In genomic region chr12:57632898-57633825, GRCh38 we compare ENCODE assay signal across 8 cellular contexts. TPM values are rescaled to one million over a fixed set of nuclear protein-coding genes. Genes with fewer than 3 reads are reported as not detected.
DNase-seq lines count a peak whose midpoint lies in the region; ATAC-seq and TF ChIP-seq lines count a peak whose summit lies in the region.

B4GALNT1 (minus strand) TSS chr12:57633201; CDS start chr12:57632132, 1,069 bp downstream.

- H3K27ac ChIP-seq in HUES48 (ENCODE audit: low read depth, low read length) (no peak within 1 kb of the TSS), OCI-LY3 (ENCODE audit: low read length) (no peak within 1 kb of the TSS), fibroblast of lung (ENCODE audit: insufficient read depth, low read length) (no peak within 1 kb of the TSS), suprapubic skin (no peak within 1 kb of the TSS)

- H3K4me3 ChIP-seq in HUES48 (ENCODE audit: low read depth, low read length), result peak within 1 kb of the TSS; percentile 62
- peak within 1 kb of the TSS; percentile 88 for H3K4me3 ChIP-seq in OCI-LY3 (ENCODE audit: low read length)
- peak within 1 kb of the TSS in 3 of 4 experiments; percentile 50 to 60 (median 60) for H3K4me3 ChIP-seq in fibroblast of lung (replicated peaks in 1 of 4; ENCODE audit: control extremely low read depth in 1 of 4, insufficient read depth in 1 of 4, low read depth in 3 of 4, low read length in 4 of 4)
- peak within 1 kb of the TSS; percentile 57 for H3K4me3 ChIP-seq in suprapubic skin

- H3K27me3 ChIP-seq in HUES48 (ENCODE audit: control insufficient read depth, insufficient read depth, low read length) (peaks cover 70% of the 10 kb centered on the region), OCI-LY3 (ENCODE audit: low read depth, low read length) (no peaks in the 10 kb centered on the region), fibroblast of lung (ENCODE audit: control insufficient read depth, insufficient read depth, low read length) (peaks cover 11% of the 10 kb centered on the region), suprapubic skin (peaks cover 68% of the 10 kb centered on the region)

- peaks cover 40% of the 10 kb centered on the region for H3K27me3 Mint-ChIP-seq in activated T-cell treated with anti-CD3 and anti-CD28 coated beads, Interleukin-2, amount 50 U/mL, for 72 hours (ENCODE audit: low read depth)
- H3K27me3 Mint-ChIP-seq in natural killer cell (ENCODE audit: low read depth in 2 of 2), result peaks cover 38 to 54% of the 10 kb centered on the region in 2 donors

- H3K36me3 Mint-ChIP-seq in activated T-cell treated with anti-CD3 and anti-CD28 coated beads, Interleukin-2, amount 50 U/mL, for 72 hours (ENCODE audit: insufficient read depth in 2 of 2), result no peaks in the 10 kb centered on the region
- H3K36me3 Mint-ChIP-seq in natural killer cell, result no peaks in the 10 kb centered on the region

- peak within 1 kb of the TSS; percentile 86 for H3K4me3 Mint-ChIP-seq in activated T-cell treated with anti-CD3 and anti-CD28 coated beads, Interleukin-2, amount 50 U/mL, for 72 hours
- H3K4me3 Mint-ChIP-seq in natural killer cell, result peak within 1 kb of the TSS; percentile 79

- DNase-seq in COLO668 (lab: John Stamatoyannopoulos, UW; ENCODE audit: unreplicated experiment) (peak; percentile 69), fibroblast of lung (ENCODE audit: low read depth in 2 of 2) (peak; percentile 43 to 55), natural killer cell (peak; percentile 64), suprapubic skin (ENCODE audit: low spot score in 2 of 2) (peak; percentile 74 to 82)
- DNase-seq in activated T-cell treated with anti-CD3 and anti-CD28 coated beads, Interleukin-2, amount 50 U/mL, for 72 hours, result peak; percentile 76 to 81

- TF ChIP-seq POLR2A in suprapubic skin (IDR thresholded peaks at IDR 0.05), result no peak

- H3K9me3 ChIP-seq in HUES48 (ENCODE audit: control insufficient read depth, insufficient read depth, low read length), result no peaks in the 10 kb centered on the region
- no peaks in the 10 kb centered on the region for H3K9me3 ChIP-seq in OCI-LY3 (ENCODE audit: insufficient read depth, low read length)
- H3K9me3 ChIP-seq in fibroblast of lung (ENCODE audit: control insufficient read depth, insufficient read depth, low read depth, low read length), result no peaks in the 10 kb centered on the region
- no peaks in the 10 kb centered on the region for H3K9me3 ChIP-seq in suprapubic skin

- TF ChIP-seq CTCF in OCI-LY3 (IDR thresholded peaks at IDR 0.05; ENCODE audit: low read depth, low read length) (peak; percentile 70), fibroblast of lung (conservative IDR thresholded peaks at IDR 0.05 in 1 of 2, IDR thresholded peaks at IDR 0.05 in 1 of 2; ENCODE audit: low read depth in 1 of 2, low read length in 2 of 2) (peak; percentile 69 to 74), natural killer cell (IDR thresholded peaks at IDR 0.05) (peak; percentile 88), suprapubic skin (IDR thresholded peaks at IDR 0.05) (peak; percentile 59 to 95)

- no peaks in the 10 kb centered on the region for H3K9me3 Mint-ChIP-seq in activated T-cell treated with anti-CD3 and anti-CD28 coated beads, Interleukin-2, amount 50 U/mL, for 72 hours
- no peaks in the 10 kb centered on the region for H3K9me3 Mint-ChIP-seq in natural killer cell

- ATAC-seq in GM19452 (IDR thresholded peaks at IDR 0.05; ENCODE audit: unreplicated experiment) (peak; percentile 83), natural killer cell (peak; percentile 87 to 90 (median 89))
- ATAC-seq in activated T-cell treated with anti-CD3 and anti-CD28 coated beads, Interleukin-2, amount 50 U/mL, for 72 hours (replicated peaks in 1 of 2), result peak; percentile 82 to 89

- no peaks in the 10 kb centered on the region for H4K20me1 ChIP-seq in OCI-LY3 (ENCODE audit: insufficient read depth, low read length)
- no peaks in the 10 kb centered on the region for H4K20me1 ChIP-seq in fibroblast of lung (ENCODE audit: control insufficient read depth, extremely low read depth, insufficient read depth, low read length)

- H3K9ac ChIP-seq in HUES48 (ENCODE audit: low read depth, low read length), result no peak within 1 kb of the TSS
- peak within 1 kb of the TSS; percentile 75 for H3K9ac ChIP-seq in OCI-LY3 (ENCODE audit: low read length)
- peak within 1 kb of the TSS; percentile 42 for H3K9ac ChIP-seq in fibroblast of lung (ENCODE audit: insufficient read depth, low read length)

- peaks cover 15% of the 10 kb centered on the region for H3K4me1 Mint-ChIP-seq in activated T-cell treated with anti-CD3 and anti-CD28 coated beads, Interleukin-2, amount 50 U/mL, for 72 hours (ENCODE audit: low read depth)
- H3K4me1 Mint-ChIP-seq in natural killer cell, result peaks cover 5 to 16% of the 10 kb centered on the region in 2 donors

- intact Hi-C loops in natural killer cell (cut with micrococcal nuclease), result loop anchor here (2.0 kb wide), 1 partner anchor 50 kb away; no protein-coding TSS in a partner anchor

- TF ChIP-seq EP300 in suprapubic skin (IDR thresholded peaks at IDR 0.05), result no peak

- peak within 1 kb of the TSS; percentile 96 for H2AFZ ChIP-seq in OCI-LY3 (ENCODE audit: low read depth, low read length)
- H2AFZ ChIP-seq in fibroblast of lung (ENCODE audit: low read length), result peak within 1 kb of the TSS; percentile 70

- H3K4me1 ChIP-seq in HUES48 (ENCODE audit: control insufficient read depth, insufficient read depth, low read length) (peaks cover 8% of the 10 kb centered on the region), OCI-LY3 (ENCODE audit: low read length) (peaks cover 8% of the 10 kb centered on the region; the same call in 1 of the 2 replicates), fibroblast of lung (ENCODE audit: control insufficient read depth, extremely low read depth, insufficient read depth, low read length) (no peaks in the 10 kb centered on the region), suprapubic skin (peaks cover 20% of the 10 kb centered on the region)

- WGBS in suprapubic skin, result 8% methylated on average over 14 of the region's 63 CpGs

- no peak within 1 kb of the TSS for H3K27ac Mint-ChIP-seq in activated T-cell treated with anti-CD3 and anti-CD28 coated beads, Interleukin-2, amount 50 U/mL, for 72 hours
- peak within 1 kb of the TSS in 1 of 2 donors; percentile 75 for H3K27ac Mint-ChIP-seq in natural killer cell

- H3K36me3 ChIP-seq in HUES48 (ENCODE audit: control insufficient read depth, insufficient read depth, low read length), result no peaks in the 10 kb centered on the region
- H3K36me3 ChIP-seq in OCI-LY3 (replicated peaks; ENCODE audit: low read depth, low read length), result no peaks in the 10 kb centered on the region
- H3K36me3 ChIP-seq in fibroblast of lung (ENCODE audit: control insufficient read depth, insufficient read depth, low read length), result no peaks in the 10 kb centered on the region
- H3K36me3 ChIP-seq in suprapubic skin, result no peaks in the 10 kb centered on the region

- H3K4me2 ChIP-seq in OCI-LY3 (ENCODE audit: low read length) (peak within 1 kb of the TSS; percentile 95), fibroblast of lung (ENCODE audit: extremely low read depth, insufficient read depth, low read length) (peak within 1 kb of the TSS; percentile 88)

- H3K79me2 ChIP-seq in OCI-LY3 (ENCODE audit: low read length), result no peaks in the 10 kb centered on the region
- H3K79me2 ChIP-seq in fibroblast of lung (ENCODE audit: control insufficient read depth, insufficient read depth, low read length), result no peaks in the 10 kb centered on the region

RNA-seq across cellular contexts. Expression of gene B4GALNT1, which starts in this region (rescaled TPM):
- total RNA-seq in activated T-cell treated with anti-CD3 and anti-CD28 coated beads, Interleukin-2, amount 50 U/mL, for 72 hours, result 1 to 10 TPM; 2.5 to 3.8 TPM
- total RNA-seq in fibroblast of lung (0.51 and 2.3 TPM in 2 replicates), natural killer cell (under 1 TPM; 0.38 to 0.59 (median 0.48) TPM), suprapubic skin (under 1 TPM in 3 of 4 donors, not detected in 1; 0.38 to 0.48 (median 0.42) TPM)
- 1.3 and 3.4 TPM in 2 replicates for polyA plus RNA-seq in fibroblast of lung
- polyA plus RNA-seq in fibroblast of lung (2012), result 1.1 and 3.2 TPM in 2 replicates
- 1.4 and 24.5 TPM in 2 replicates for polyA minus RNA-seq in fibroblast of lung (ENCODE audit: low replicate concordance)

Comparison
In these comparisons a context has a peak if more than half of its experiments do, and no peak if none do; other contexts are left out.
1. Peak in DNase-seq and ATAC-seq in natural killer cell; RNA of the gene not detected or under 1 TPM.
2. Peak in DNase-seq and H3K4me3 ChIP-seq in suprapubic skin; RNA of the gene not detected or under 1 TPM.